ENCODE assay signal across 14 cellular contexts in the genomic region with DNA sequence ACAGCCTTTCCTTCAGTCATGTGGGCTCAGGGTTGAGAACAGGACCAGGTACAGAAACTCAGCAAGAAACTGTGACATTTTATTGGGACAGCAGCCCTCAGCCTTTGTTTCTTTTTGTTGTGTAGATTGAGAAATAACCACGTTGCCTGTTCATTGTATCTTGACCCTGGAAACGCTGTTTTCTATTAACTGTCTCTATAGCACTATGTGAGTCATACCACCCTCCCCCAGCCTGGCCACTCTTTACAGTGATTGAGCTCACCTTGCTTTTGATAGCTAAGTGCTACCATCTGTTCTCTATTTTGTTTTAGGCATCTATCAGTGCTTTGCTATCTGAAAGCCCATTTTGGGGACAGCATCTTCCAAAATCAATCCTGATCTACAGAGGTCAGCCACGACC.
DNase-seq lines count a peak whose midpoint lies in the region; ATAC-seq, FAIRE-seq and TF ChIP-seq lines count a peak whose summit lies in the region.
"Had no signal": no experiment of that assay in that cellular context is flagged by ENCODE, and none has a peak within 500 bp of the region (broad histone marks: within the 10 kb centered on the region; RNA-seq: fewer than 3 reads in every experiment).

No MANE protein-coding gene starts in this region.

- H2AFZ ChIP-seq in IMR-90 (replicated peaks; ENCODE audit: low read length, poor library complexity), result no peak overlapping the region
- no peak overlapping the region for H2AFZ ChIP-seq in GM12878 (ENCODE audit: control insufficient read depth, low read depth, low read length)

- no peak overlapping the region for H4K8ac ChIP-seq in IMR-90 (ENCODE audit: low read depth in 2 of 2, low read length in 2 of 2)

- RAD21 ChIA-PET in GM12878 (lab: Charles Lee; ENCODE audit: unreplicated experiment), result no interaction called here

- CTCF ChIA-PET in IMR-90 (lab: Yijun Ruan, JAX), result no interaction called here
- CTCF ChIA-PET in GM12878 (lab: Yijun Ruan, JAX), result no interaction called here

- H2AK5ac ChIP-seq in IMR-90 (ENCODE audit: low read depth, low read length), result no peak overlapping the region

- H4K20me1 ChIP-seq in IMR-90 (ENCODE audit: insufficient read depth, low read length) (no peaks in the 10 kb centered on the region), GM12878 (ENCODE audit: control insufficient read depth, insufficient read depth) (no peaks in the 10 kb centered on the region)
- H4K20me1 ChIP-seq: BLaER1 had no signal

- no peak for TF ChIP-seq EP300 in GM12878 (IDR thresholded peaks at IDR 0.05; ENCODE audit: borderline replicate concordance in 1 of 2, control insufficient read depth in 1 of 2, low read depth in 2 of 2, low read length in 2 of 2)

- no CpG with 5 or more reads among the region's 3 CpGs for WGBS in IMR-90 (ENCODE audit: extremely low coverage in 2 of 2, insufficient read length in 1 of 2), 2 experiments
- 17% methylated on average over 3 of the region's 3 CpGs for WGBS in GM12878 (ENCODE audit: insufficient coverage, insufficient replicate concordance, low lambda C conversion rate, missing lambda C conversion rate)
- 92 to 97% methylated on average over 3 of the region's 3 CpGs for WGBS in aorta, 2 donors

- H3K36me3 ChIP-seq in IMR-90 (ENCODE audit: control insufficient read depth, insufficient read depth, low read length) (no peaks in the 10 kb centered on the region), GM12878 (ENCODE audit: control insufficient read depth in 2 of 2, insufficient read depth in 2 of 2, low read length in 1 of 2) (no peaks in the 10 kb centered on the region), aorta (ENCODE audit: control insufficient read depth in 1 of 2, insufficient read depth in 2 of 2, low read length in 1 of 2) (no peaks in the 10 kb centered on the region)
- H3K36me3 ChIP-seq: adrenal gland, BLaER1 had no signal

- no peak for ATAC-seq in IMR-90 (ENCODE audit: low read depth)
- ATAC-seq in GM12878, result peak; percentile 34; the same call in 1 of the 3 replicates
- no peak for ATAC-seq in aorta (ENCODE audit: low FRiP score)
- ATAC-seq: stimulated activated naive CD8-positive, alpha-beta T cell treated with anti-CD3 and anti-CD28 coated beads, Interleukin-15, Interleukin-2, amounts not matched to agents 100 U/mL and 50 U/mL, for 24 hours had no signal

- SMC1A ChIA-PET in GM12878 (lab: Charles Lee; ENCODE audit: uncharacterized antibody, unreplicated experiment), result interaction anchor here (1.0 kb wide), 1 partner anchor 104 kb away, joined by 4 read pairs; no protein-coding TSS in a partner anchor

- TF ChIP-seq RAD21 in IMR-90 (IDR thresholded peaks at IDR 0.05; ENCODE audit: low read length) (no peak), GM12878 (IDR thresholded peaks at IDR 0.05; ENCODE audit: insufficient read depth, low read depth, low read length) (no peak)

- intact Hi-C loops in IMR-90 (cut with micrococcal nuclease) (no loop called here), GM12878 (cut with micrococcal nuclease; ENCODE audit: unreplicated experiment) (no loop called here), aorta (cut with DNase I) (loop anchor here in 1 of 2 donors (10.0 kb wide), 1 partner anchor 58 kb away; no protein-coding TSS in a partner anchor)

- H3K27me3 ChIP-seq in IMR-90 (ENCODE audit: control insufficient read depth, insufficient read depth, low read length), result no peaks in the 10 kb centered on the region; the same call in none of the 2 replicates
- H3K27me3 ChIP-seq in GM12878 (replicated peaks in 1 of 2; ENCODE audit: control insufficient read depth in 2 of 2, insufficient read depth in 2 of 2, low read length in 1 of 2), result no peaks in the 10 kb centered on the region
- H3K27me3 ChIP-seq in aorta (ENCODE audit: control insufficient read depth in 1 of 2, insufficient read depth in 2 of 2, low read length in 1 of 2), result no peaks in the 10 kb centered on the region
- H3K27me3 ChIP-seq: adrenal gland, BLaER1 had no signal

- no peak overlapping the region for H2BK20ac ChIP-seq in IMR-90 (ENCODE audit: low read depth, low read length)

- H3K18ac ChIP-seq in IMR-90 (ENCODE audit: low read depth, low read length), result no peak overlapping the region

- no peak overlapping the region for H3K4me2 ChIP-seq in IMR-90 (ENCODE audit: low read depth, low read length)
- H3K4me2 ChIP-seq in GM12878 (ENCODE audit: control insufficient read depth, insufficient read depth), result no peak overlapping the region
- H3K4me2 ChIP-seq: BLaER1 had no signal

- POLR2A ChIA-PET in IMR-90 (lab: Charles Lee; ENCODE audit: unreplicated experiment) (no interaction called here), GM12878 (lab: Charles Lee) (no interaction called here)

- no TSS peak for BruUV-seq in IMR-90 (replicated peaks; lab: Mats Ljungman, UMichigan)
- BruUV-seq in GM12878 (replicated peaks; lab: Mats Ljungman, UMichigan), result no TSS peak

- H3K9ac ChIP-seq in IMR-90 (ENCODE audit: low read depth, low read length) (no peak overlapping the region), GM12878 (ENCODE audit: control insufficient read depth, insufficient read depth, low read length) (no peak overlapping the region)
- H3K9ac ChIP-seq: BLaER1 had no signal

- in situ Hi-C loops in Caki2 (cut with HindIII; ENCODE audit: low pct_unique_long_range_greater_than_20kb, low sequenced_read_pairs) (no loop called here), IMR-90 (cut with MboI; ENCODE audit: low sequenced_read_pairs) (no loop called here), GM12878 (cut with MboI) (no loop called here)

- no peak overlapping the region for H4K91ac ChIP-seq in IMR-90 (ENCODE audit: insufficient read depth, low read depth, low read length)

- TF ChIP-seq CTCF in IMR-90 (conservative IDR thresholded peaks at IDR 0.05; ENCODE audit: low read depth, low read length), result no peak
- no peak for TF ChIP-seq CTCF in GM12878 (IDR thresholded peaks at IDR 0.05 in 2 of 3, conservative IDR thresholded peaks at IDR 0.05 in 1 of 3; ENCODE audit: control insufficient read depth in 2 of 3, extremely low read depth in 1 of 3, insufficient read depth in 1 of 3, low read depth in 3 of 3, low read length in 3 of 3)

- H3K79me2 ChIP-seq in GM12878 (ENCODE audit: control insufficient read depth, insufficient read depth, low read length), result no peaks in the 10 kb centered on the region

- H3K4me1 ChIP-seq in IMR-90 (ENCODE audit: control insufficient read depth, insufficient read depth, low read length) (0 out of 2 replicates have a peak, but pooled peaks cover under 1% of the 10 kb centered on the region), GM12878 (ENCODE audit: control insufficient read depth, insufficient read depth, low read length) (no peaks in the 10 kb centered on the region), aorta (ENCODE audit: control insufficient read depth in 1 of 2, insufficient read depth in 2 of 2, low read length in 2 of 2) (peaks cover under 1 to 9% of the 10 kb centered on the region in 2 donors)
- H3K4me1 ChIP-seq: BLaER1 had no signal

- H2BK15ac ChIP-seq in IMR-90 (ENCODE audit: low read depth, low read length), result no peak overlapping the region

- H3K14ac ChIP-seq in IMR-90 (replicated peaks; ENCODE audit: low read depth, low read length), result no peak overlapping the region

- DNase-seq in Caki2 (ENCODE audit: low read depth), result peak; percentile 44
- DNase-seq in IMR-90, result peak; percentile 36
- DNase-seq in GM12878 (ENCODE audit: low read depth, low spot score), result no peak
- peak; percentile 58 for DNase-seq in islet precursor cell
- no peak for DNase-seq in ureter (ENCODE audit: low spot score)
- DNase-seq in activated CD4-positive, alpha-beta T cell treated with anti-CD3 and anti-CD28 coated beads, Interleukin-2, amount 50 U/mL, for 4 hours, result no peak
- no peak for DNase-seq in aorta
- no peak for DNase-seq in activated CD4-positive, alpha-beta T cell treated with anti-CD3 and anti-CD28 coated beads for 48 hours
- DNase-seq: activated T-cell treated with anti-CD3 and anti-CD28 coated beads for 4 hours; adrenal gland; endodermal cell; stimulated activated CD4-positive, alpha-beta T cell treated with anti-CD3 and anti-CD28 coated beads, Interleukin-4, amount 100 ng/mL, for 1 hour; stimulated activated naive CD8-positive, alpha-beta T cell treated with anti-CD3 and anti-CD28 coated beads, Interleukin-15, Interleukin-2, amounts not matched to agents 100 U/mL and 50 U/mL, for 24 hours had no signal

- no peak for TF ChIP-seq POLR2A in IMR-90 (IDR thresholded peaks at IDR 0.05; ENCODE audit: low read depth, low read length)
- TF ChIP-seq POLR2A in GM12878 (IDR thresholded peaks at IDR 0.05; ENCODE audit: low read depth, low read length), result no peak

- no peak overlapping the region for H2BK5ac ChIP-seq in IMR-90 (ENCODE audit: low read depth, low read length, poor library complexity, severe bottlenecking)

- no peak overlapping the region for H3K56ac ChIP-seq in IMR-90 (ENCODE audit: extremely low read depth, insufficient read depth, low read length)

- no peaks in the 10 kb centered on the region for H3K9me1 ChIP-seq in IMR-90 (ENCODE audit: insufficient read depth, low read length)

- H3K27ac ChIP-seq in IMR-90 (ENCODE audit: insufficient read depth, low read length) (no peak overlapping the region), GM12878 (ENCODE audit: control insufficient read depth, insufficient read depth) (no peak overlapping the region), aorta (ENCODE audit: low read depth in 1 of 2, low read length in 2 of 2) (no peak overlapping the region)
- H3K27ac ChIP-seq: adrenal gland, BLaER1 had no signal

- dilution Hi-C loops in IMR-90 (cut with HindIII; ENCODE audit: low sequenced_read_pairs, unreplicated experiment), result no loop called here

- no peak overlapping the region for H2BK120ac ChIP-seq in IMR-90 (ENCODE audit: low read depth, low read length)

- no peaks in the 10 kb centered on the region for H3K79me1 ChIP-seq in IMR-90 (ENCODE audit: low read depth in 1 of 2, low read length in 2 of 2)

- H3K9me3 ChIP-seq in IMR-90 (ENCODE audit: control insufficient read depth, insufficient read depth, low read length) (no peaks in the 10 kb centered on the region), GM12878 (replicated peaks; ENCODE audit: control insufficient read depth, insufficient read depth, low read length) (no peaks in the 10 kb centered on the region), aorta (ENCODE audit: control insufficient read depth, low read length) (no peaks in the 10 kb centered on the region)
- H3K9me3 ChIP-seq: adrenal gland, BLaER1 had no signal

- FAIRE-seq in GM12878 (lab: Jason Lieb, UNC), result no peak

- H2AK9ac ChIP-seq in IMR-90 (replicated peaks; ENCODE audit: low read depth, low read length, poor library complexity), result no peak overlapping the region

- no peak overlapping the region for H3K4me3 ChIP-seq in IMR-90 (ENCODE audit: insufficient read depth, low read depth, low read length)
- H3K4me3 ChIP-seq in GM12878, result no peak overlapping the region
- no peak overlapping the region for H3K4me3 ChIP-seq in aorta (ENCODE audit: low read length in 2 of 2)
- H3K4me3 ChIP-seq: adrenal gland, BLaER1 had no signal

- H3K23ac ChIP-seq in IMR-90 (ENCODE audit: low read depth, low read length), result no peak overlapping the region

- no peak overlapping the region for H3K4ac ChIP-seq in IMR-90 (ENCODE audit: low read depth, low read length)

- H4K5ac ChIP-seq in IMR-90 (ENCODE audit: low read depth, low read length), result no peak overlapping the region

TF ChIP-seq in IMR-90, 13 proteins besides CTCF, POLR2A, EP300 and RAD21 (continues in another document):
- TF ChIP-seq CHD1 (IDR thresholded peaks at IDR 0.05; ENCODE audit: low read depth, low read length), result no peak

TF ChIP-seq in GM12878, 131 proteins besides CTCF, POLR2A, EP300 and RAD21 (continues in another document):
- TF ChIP-seq POLR2AphosphoS2 (IDR thresholded peaks at IDR 0.05; ENCODE audit: low read depth, low read length), result no peak

Comparison
In these comparisons a context has a peak if more than half of its experiments do, and no peak if none do; other contexts are left out.
1. DNase-seq: peak in Caki2 (single experiment), IMR-90 (single experiment) and islet precursor cell (single experiment); none in GM12878 (single experiment), ureter (single experiment), activated CD4-positive, alpha-beta T cell treated with anti-CD3 and anti-CD28 coated beads, Interleukin-2, amount 50 U/mL, for 4 hours (0 of 2), aorta (0 of 2) and activated CD4-positive, alpha-beta T cell treated with anti-CD3 and anti-CD28 coated beads for 48 hours (single experiment).